ENCODE assay signal across 24 cellular contexts in genomic region chrX:136896121-136896914, GRCh38. TPM values are rescaled to one million over a fixed set of nuclear protein-coding genes. Genes with fewer than 3 reads are reported as not detected.
DNase-seq lines count a peak whose midpoint lies in the region; ATAC-seq, FAIRE-seq and TF ChIP-seq lines count a peak whose summit lies in the region.
"Had no signal": no experiment of that assay in that cellular context is flagged by ENCODE, and none has a peak within 500 bp of the region (broad histone marks: within the 10 kb centered on the region; RNA-seq: fewer than 3 reads in every experiment).

No MANE protein-coding gene starts in this region.

- TF ChIP-seq POLR2A in K562 (conservative IDR thresholded peaks at IDR 0.05): no peak

- H3K27me3 ChIP-seq in K562 (ENCODE audit: control insufficient read depth in 2 of 2, insufficient read depth in 2 of 2, low read length in 2 of 2) (no peaks in the 10 kb centered on the region), BE2C (no peaks in the 10 kb centered on the region)
- H3K27me3 ChIP-seq: SJSA1 had no signal

- H3K4me2 ChIP-seq in K562 (ENCODE audit: insufficient read depth, low read length): peak overlapping the region; percentile 41

- TF ChIP-seq RAD21 in K562 (CRISPR knock-in tag; conservative IDR thresholded peaks at IDR 0.05 in 1 of 2, IDR thresholded peaks at IDR 0.05 in 1 of 2): no peak

- peak overlapping the region; percentile 77 for H3K27ac ChIP-seq in K562 (ENCODE audit: extremely low read depth, low read depth, low read length)
- H3K27ac ChIP-seq: SJSA1 had no signal

- peak; percentile 58 for FAIRE-seq in K562 (lab: Jason Lieb, UNC)
- FAIRE-seq: GM18507 had no signal

- H3K4me3 ChIP-seq in K562: no peak overlapping the region
- no peak overlapping the region for H3K4me3 ChIP-seq in BE2C (ENCODE audit: low read depth, low read length)
- H3K4me3 ChIP-seq: SJSA1 had no signal

- CTCF ChIA-PET in HEK293T (lab: Yijun Ruan, JAX): no interaction called here
- CTCF ChIA-PET in K562 (lab: Yijun Ruan, JAX; ENCODE audit: low intra/inter-chr PET ratio): no interaction called here

- no peak for DNase-seq in HEK293T (ENCODE audit: extremely low spot score)
- peak; percentile 69 for DNase-seq in OCI-M1 (lab: John Stamatoyannopoulos, UW)
- peak; percentile 23 to 81 (median 42) for DNase-seq in K562 (ENCODE audit: extremely low read depth in 1 of 4, low spot score in 3 of 4)
- no peak for DNase-seq in activated CD8-positive, alpha-beta memory T cell treated with anti-CD3 and anti-CD28 coated beads for 24 hours
- DNase-seq in 8988T: no peak
- DNase-seq in NK-92 (lab: John Stamatoyannopoulos, UW; ENCODE audit: unreplicated experiment): no peak
- DNase-seq in BE2C: no peak
- DNase-seq: Calu3, DMS79 treated with DMSO at 0.1 percent for 48 hours, GF-D8, H7, HFFc6, NCI-H1048, NCI-H1417 treated with DMSO at 0.1 percent for 48 hours, NCI-H1694 treated with DMSO at 0.1 percent for 48 hours, NCI-H2081, NCI-H446, NCI-H526, NCI-H82, Right ventricle myocardium superior, RPMI8226, T-helper 1 cell had no signal

- H3K9me3 ChIP-seq in K562 (replicated peaks; ENCODE audit: control insufficient read depth, insufficient read depth, low read depth, low read length): no peaks in the 10 kb centered on the region
- no peaks in the 10 kb centered on the region for H3K9me3 ChIP-seq in BE2C
- H3K9me3 ChIP-seq: SJSA1 had no signal

- BruUV-seq in K562 (replicated peaks; lab: Mats Ljungman, UMichigan): no TSS peak

- H3K4me1 ChIP-seq in K562 (replicated peaks in 1 of 2; ENCODE audit: control insufficient read depth in 2 of 2, insufficient read depth in 2 of 2, low read length in 2 of 2): peaks cover 14 to 49% of the 10 kb centered on the region in 2 experiments
- H3K4me1 ChIP-seq in BE2C: no peaks in the 10 kb centered on the region
- H3K4me1 ChIP-seq: SJSA1 had no signal

- POLR2A ChIA-PET in HEK293T (lab: Yijun Ruan, JAX) (interaction anchor here (2.7 kb wide), 1 partner anchor 16 kb away, joined by 16 read pairs; the partner anchor contains the start of gene RBMX), K562 (lab: Yijun Ruan, JAX) (interaction anchor here (1.3 to 2.0 kb wide), 3 partner anchors 16 to 25 kb away, joined by 4 to 15 read pairs (median 8); partner anchors contain the start of gene RBMX)

- no peaks in the 10 kb centered on the region for H3K9me1 ChIP-seq in K562 (ENCODE audit: control insufficient read depth, insufficient read depth, low read length)

- no peaks in the 10 kb centered on the region for H3K79me2 ChIP-seq in K562 (ENCODE audit: control insufficient read depth, insufficient read depth, low read length)

- WGBS in K562 (ENCODE audit: insufficient coverage, low coverage, missing lambda C conversion rate): 22% methylated on average over 5 of the region's 7 CpGs

- ATAC-seq in K562: peak; percentile 81

- peak; percentile 54; the same call in 1 of the 2 replicates for TF ChIP-seq EP300 in K562 (IDR thresholded peaks at IDR 0.05; ENCODE audit: low read length)

- H4K20me1 ChIP-seq in K562 (replicated peaks; ENCODE audit: control insufficient read depth, insufficient read depth, low read length): no peaks in the 10 kb centered on the region

- intact Hi-C loops in K562 (cut with micrococcal nuclease): no loop called here

- H3K36me3 ChIP-seq in K562 (ENCODE audit: control insufficient read depth, insufficient read depth, low read length): no peaks in the 10 kb centered on the region
- H3K36me3 ChIP-seq in BE2C: no peaks in the 10 kb centered on the region
- H3K36me3 ChIP-seq: SJSA1 had no signal

- no peak for TF ChIP-seq CTCF in K562 (IDR thresholded peaks at IDR 0.05 in 2 of 3, conservative IDR thresholded peaks at IDR 0.05 in 1 of 3; ENCODE audit: insufficient read depth in 2 of 3, low read depth in 1 of 3, low read length in 3 of 3)
- no peak for TF ChIP-seq CTCF in BE2C (IDR thresholded peaks at IDR 0.05; ENCODE audit: low read depth, low read length)

- H3K9ac ChIP-seq in K562 (ENCODE audit: insufficient read depth in 1 of 2, low read depth in 2 of 2, low read length in 2 of 2): peak overlapping the region in 1 of 2 experiments; percentile 63; a peak in 2 of 4 replicates

- in situ Hi-C loops in K562 (cut with MboI): no loop called here

- H2AFZ ChIP-seq in K562 (ENCODE audit: low read depth, low read length): peak overlapping the region; percentile 74

TF ChIP-seq in HEK293T, 16 proteins besides CTCF, POLR2A, EP300 and RAD21:
- no peak for TF ChIP-seq ELF4 (IDR thresholded peaks at IDR 0.05)
- TF ChIP-seq ZNF384 (IDR thresholded peaks at IDR 0.05): peak; percentile 30; the same call in 1 of the 2 replicates

TF ChIP-seq in K562, 482 proteins besides CTCF, POLR2A, EP300 and RAD21 (continues in another document):
- TF ChIP-seq LEF1 (IDR thresholded peaks at IDR 0.05) (peak; percentile 36; the same call in 1 of the 2 replicates), E2F6 (IDR thresholded peaks at IDR 0.05; ENCODE audit: borderline replicate concordance in 1 of 2, extremely low read depth in 1 of 2, insufficient read depth in 1 of 2, insufficient read length in 1 of 2, low read depth in 1 of 2, low read length in 1 of 2, poor library complexity in 1 of 2, severe bottlenecking in 1 of 2) (peak in 1 of 2 experiments; percentile 7), POLR2AphosphoS5 (IDR thresholded peaks at IDR 0.05; ENCODE audit: control insufficient read depth, insufficient read depth, low read depth, low read length) (no peak), RCOR1 (IDR thresholded peaks at IDR 0.05; ENCODE audit: borderline replicate concordance in 1 of 2, low read depth in 2 of 2, low read length in 2 of 2) (peak in 1 of 2 experiments; percentile 58; a peak in 1 of 4 replicates), HMBOX1 (IDR thresholded peaks at IDR 0.05) (peak; percentile 75), CXXC5 (CRISPR knock-in tag; IDR thresholded peaks at IDR 0.05) (0 out of 2 replicates have a peak, but pooled peaks have one; percentile 17), MLX (CRISPR knock-in tag; conservative IDR thresholded peaks at IDR 0.05) (no peak)

RNA-seq across cellular contexts. Expression of gene RBMX, which starts 15.8 kb away (rescaled TPM):
- 379 and 688 TPM in 2 replicates for total RNA-seq in K562 (2011; cell fraction: chromatin; rRNA removed; ENCODE audit: low replicate concordance)
- 193 and 197 TPM in 2 replicates for total RNA-seq in K562 (2011; cell fraction: nucleolus; rRNA removed)
- 341 and 464 TPM in 2 replicates for total RNA-seq in K562 (2011; cell fraction: nucleoplasm; rRNA removed)
- total RNA-seq in K562 (2014; rRNA removed): 475 and 540 TPM in 2 replicates
- 671 and 744 TPM in 2 replicates for total RNA-seq in K562 (2014; rRNA removed; fragmentation: Illumina TruSeq; extraction: Trizol)
- 587 and 622 TPM in 2 replicates for total RNA-seq in K562 (2015; rRNA removed; fragmentation: Illumina TruSeq; extraction: Trizol)
- 421 and 459 TPM in 2 replicates for total RNA-seq in K562 (2021)
- polyA plus RNA-seq in K562 (2011; rRNA removed): 461 and 523 TPM in 2 replicates
- polyA plus RNA-seq in K562 (2011; cell fraction: cytosol; rRNA removed): 199 and 265 TPM in 2 replicates
- 464 and 535 TPM in 2 replicates for polyA plus RNA-seq in K562 (2011; cell fraction: nucleus; rRNA removed)
- 368 and 402 TPM in 2 replicates for polyA plus RNA-seq in K562 (2012)
- 534 and 616 TPM in 2 replicates for polyA plus RNA-seq in K562 (2014; fragmentation: Illumina TruSeq; extraction: Trizol)
- 100 to 1,000 TPM; 468 to 638 TPM for polyA plus RNA-seq in K562 (2014; fragmentation: Nextera tagmentation; extraction: Ambion mirVana)
- polyA plus RNA-seq in K562 (2014; rRNA removed): 352 and 405 TPM in 2 replicates
- 441 and 529 TPM in 2 replicates for polyA minus RNA-seq in K562 (2011; rRNA and poly(A)+ RNA removed)
- 333 and 352 TPM in 2 replicates for polyA minus RNA-seq in K562 (2011; cell fraction: cytosol; rRNA and poly(A)+ RNA removed)
- polyA minus RNA-seq in K562 (2011; cell fraction: nucleus; rRNA and poly(A)+ RNA removed): 173 and 327 TPM in 2 replicates
- polyA plus RNA-seq in BE2C (2012; ENCODE audit: insufficient read depth, insufficient read length, low read depth): 136 TPM

Comparison
In these comparisons a context has a peak if more than half of its experiments do, and no peak if none do; other contexts are left out.
1. DNase-seq: peak in OCI-M1 (single experiment) and K562 (4 of 4); none in HEK293T (single experiment), activated CD8-positive, alpha-beta memory T cell treated with anti-CD3 and anti-CD28 coated beads for 24 hours (single experiment), 8988T (single experiment), NK-92 (single experiment) and BE2C (single experiment).